In the genomic region with DNA sequence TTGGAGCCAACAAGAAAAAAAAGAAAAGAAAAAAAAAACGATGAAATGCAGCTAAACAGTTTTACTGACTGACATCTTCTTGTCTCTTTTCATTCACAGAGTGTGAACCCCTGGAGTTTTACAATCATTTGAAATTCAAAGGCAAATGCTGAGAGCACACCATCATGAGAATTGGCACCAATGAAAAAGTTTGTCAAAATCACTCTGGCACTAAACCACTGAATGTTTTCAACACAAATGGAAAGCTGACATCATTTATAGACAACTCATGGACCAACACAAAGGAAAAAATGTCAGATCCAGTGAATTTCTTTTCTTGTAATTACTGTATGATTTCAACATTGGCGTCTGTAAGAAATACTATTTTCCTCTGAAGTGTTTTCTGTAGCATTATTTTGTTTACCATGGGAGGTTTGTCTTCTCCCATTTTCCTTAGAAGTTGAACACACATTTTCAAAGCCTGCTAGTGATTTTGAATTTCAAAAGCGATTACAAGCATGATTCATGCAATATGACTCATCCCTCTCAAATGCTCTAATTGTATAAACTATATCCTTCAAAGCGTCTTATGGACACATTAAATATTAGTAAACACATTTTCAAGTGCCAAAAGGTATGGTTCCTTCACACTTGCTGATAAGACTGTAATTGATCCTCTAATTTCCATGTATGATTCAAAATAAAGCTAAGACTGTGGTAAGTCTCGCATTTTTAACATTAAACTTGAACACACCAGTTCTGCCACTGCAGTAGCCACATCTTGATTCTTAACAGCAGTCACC, we compare ENCODE assay signal across 1 cellular context.
TF ChIP-seq lines count a peak whose summit lies in the region.

No MANE protein-coding gene starts in this region.

TF ChIP-seq in IMR-90, 13 proteins besides CTCF, POLR2A, EP300 and RAD21 (continued from another document):
- TF ChIP-seq, protein P1, sequence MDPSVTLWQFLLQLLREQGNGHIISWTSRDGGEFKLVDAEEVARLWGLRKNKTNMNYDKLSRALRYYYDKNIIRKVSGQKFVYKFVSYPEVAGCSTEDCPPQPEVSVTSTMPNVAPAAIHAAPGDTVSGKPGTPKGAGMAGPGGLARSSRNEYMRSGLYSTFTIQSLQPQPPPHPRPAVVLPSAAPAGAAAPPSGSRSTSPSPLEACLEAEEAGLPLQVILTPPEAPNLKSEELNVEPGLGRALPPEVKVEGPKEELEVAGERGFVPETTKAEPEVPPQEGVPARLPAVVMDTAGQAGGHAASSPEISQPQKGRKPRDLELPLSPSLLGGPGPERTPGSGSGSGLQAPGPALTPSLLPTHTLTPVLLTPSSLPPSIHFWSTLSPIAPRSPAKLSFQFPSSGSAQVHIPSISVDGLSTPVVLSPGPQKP (IDR thresholded peaks at IDR 0.05; ENCODE audit: borderline replicate concordance, low read depth, low read length), result no peak
- peak; percentile 32; the same call in 1 of the 2 replicates for TF ChIP-seq FOS (IDR thresholded peaks at IDR 0.05; ENCODE audit: low read depth, low read length)
- TF ChIP-seq NFE2L2 (IDR thresholded peaks at IDR 0.05; ENCODE audit: low read depth, low read length), result no peak
